Comparison of ENCODE assay signal across 8 cellular contexts in genomic region chr9:19456996-19457693, GRCh38. TPM values are rescaled to one million over a fixed set of nuclear protein-coding genes. Genes with fewer than 3 reads are reported as not detected.
DNase-seq lines count a peak whose midpoint lies in the region; ATAC-seq and TF ChIP-seq lines count a peak whose summit lies in the region.

No MANE protein-coding gene starts in this region.

- H3K79me2 ChIP-seq in Karpas-422 (ENCODE audit: low read length) = no peaks in the 10 kb centered on the region

- peak; percentile 89 for ATAC-seq in GM21786 (IDR thresholded peaks at IDR 0.05; ENCODE audit: unreplicated experiment)

- H3K27me3 ChIP-seq in Karpas-422 (ENCODE audit: low read length) (no peaks in the 10 kb centered on the region), thyroid gland (no peaks in the 10 kb centered on the region)

- peak overlapping the region; percentile 35; the same call in 1 of the 2 replicates for H3K4me3 ChIP-seq in Karpas-422 (ENCODE audit: low read length)
- no peak overlapping the region for H3K4me3 ChIP-seq in thyroid gland (replicated peaks in 1 of 3)

- H3K27ac ChIP-seq in Karpas-422 (ENCODE audit: low read length) = no peak overlapping the region
- H3K27ac ChIP-seq in thyroid gland = peak overlapping the region; percentile 40 to 66 (median 47)

- H3K4me2 ChIP-seq in Karpas-422 (ENCODE audit: low read depth, low read length, poor library complexity, severe bottlenecking) = peak overlapping the region; percentile 44

- peak; percentile 82 to 97 (median 94) for TF ChIP-seq CTCF in thyroid gland (IDR thresholded peaks at IDR 0.05)

- intact Hi-C loops in thyroid gland (cut with DNase I) = no loop called here

- H3K9me2 ChIP-seq in Karpas-422 (replicated peaks; ENCODE audit: insufficient read depth, low read length) = no peaks in the 10 kb centered on the region

- TF ChIP-seq POLR2A in thyroid gland (IDR thresholded peaks at IDR 0.05) = peak in 1 of 2 donors; percentile 12

- no peaks in the 10 kb centered on the region for H4K20me1 ChIP-seq in Karpas-422 (ENCODE audit: insufficient read depth, low read depth, low read length)

- DNase-seq in ELR (ENCODE audit: low read depth) = peak; percentile 78
- DNase-seq in Karpas-422 = peak; percentile 90
- peak; percentile 66 for DNase-seq in RPMI7951 (ENCODE audit: low read depth)
- peak; percentile 29 for DNase-seq in activated T-helper 9 cell treated with anti-CD3 and anti-CD28 coated beads, Interleukin-2, amount 50 U/mL, for 16 hours (ENCODE audit: low read depth)
- peak; percentile 62 for DNase-seq in foreskin melanocyte
- peak; percentile 28 for DNase-seq in occipital lobe (lab: John Stamatoyannopoulos, UW)
- peak; percentile 58 to 64 for DNase-seq in thyroid gland

- H3K9ac ChIP-seq in Karpas-422 (ENCODE audit: low read length) = 0 out of 2 replicates have a peak overlapping the region, but pooled peaks have one; percentile 33

- WGBS in thyroid gland, 2 donors = 8 to 13% methylated on average over 12 of the region's 12 CpGs

- peaks cover 15% of the 10 kb centered on the region for H3K4me1 ChIP-seq in Karpas-422 (ENCODE audit: low read length)
- peaks cover 0 to 16% of the 10 kb centered on the region in 2 donors for H3K4me1 ChIP-seq in thyroid gland

- H3K36me3 ChIP-seq in Karpas-422 (ENCODE audit: insufficient read depth, low read length) (no peaks in the 10 kb centered on the region), thyroid gland (no peaks in the 10 kb centered on the region)

- H2AFZ ChIP-seq in Karpas-422 (ENCODE audit: low read length) = no peak overlapping the region

- no peaks in the 10 kb centered on the region for H3K9me3 ChIP-seq in Karpas-422 (ENCODE audit: low read length)
- no peaks in the 10 kb centered on the region for H3K9me3 ChIP-seq in thyroid gland

RNA-seq across cellular contexts. Expression of gene ACER2, which starts 48.3 kb away (rescaled TPM):
- 0.87 and 1.1 TPM in 2 replicates for total RNA-seq in Karpas-422 (2014; rRNA removed; shearing (Covaris generic); ENCODE audit: low replicate concordance)
- total RNA-seq in RPMI7951 (2014; rRNA removed; shearing (Covaris generic)) = 1.5 and 2.3 TPM in 2 replicates
- 11.4 TPM for total RNA-seq in occipital lobe
- 1 to 10 TPM; 2.6 to 9.3 (median 6.4) TPM for total RNA-seq in thyroid gland

Comparison
In these comparisons a context has a peak if more than half of its experiments do, and no peak if none do; other contexts are left out.
1. DNase-seq: peak in every context shown above with its lines; median percentile 90 in Karpas-422; 78 in ELR; 66 in RPMI7951; 62 in foreskin melanocyte; 61 in thyroid gland; 29 in activated T-helper 9 cell treated with anti-CD3 and anti-CD28 coated beads, Interleukin-2, amount 50 U/mL, for 16 hours; 28 in occipital lobe.